Comparison of ENCODE assay signal across 1 cellular context in genomic region chr2:37631698-37632097, GRCh38.
TF ChIP-seq lines count a peak whose summit lies in the region.

No MANE protein-coding gene starts in this region.

TF ChIP-seq in HEK293, 187 proteins besides CTCF, POLR2A, EP300 and RAD21 (continued from another document and continues in another):
- TF ChIP-seq ZNF26 (tag by site-specific recombination; IDR thresholded peaks at IDR 0.05): no peak
- peak; percentile 58; the same call in 1 of the 2 replicates for TF ChIP-seq ZBTB44 (tag by site-specific recombination; IDR thresholded peaks at IDR 0.05)
- TF ChIP-seq ZNF157 (tag by site-specific recombination; IDR thresholded peaks at IDR 0.05): no peak
- no peak for TF ChIP-seq ZNF394 (tag by site-specific recombination; IDR thresholded peaks at IDR 0.05; ENCODE audit: borderline replicate concordance)
- TF ChIP-seq ZNF449 (tag by site-specific recombination; IDR thresholded peaks at IDR 0.05): no peak
- TF ChIP-seq, protein P1, sequence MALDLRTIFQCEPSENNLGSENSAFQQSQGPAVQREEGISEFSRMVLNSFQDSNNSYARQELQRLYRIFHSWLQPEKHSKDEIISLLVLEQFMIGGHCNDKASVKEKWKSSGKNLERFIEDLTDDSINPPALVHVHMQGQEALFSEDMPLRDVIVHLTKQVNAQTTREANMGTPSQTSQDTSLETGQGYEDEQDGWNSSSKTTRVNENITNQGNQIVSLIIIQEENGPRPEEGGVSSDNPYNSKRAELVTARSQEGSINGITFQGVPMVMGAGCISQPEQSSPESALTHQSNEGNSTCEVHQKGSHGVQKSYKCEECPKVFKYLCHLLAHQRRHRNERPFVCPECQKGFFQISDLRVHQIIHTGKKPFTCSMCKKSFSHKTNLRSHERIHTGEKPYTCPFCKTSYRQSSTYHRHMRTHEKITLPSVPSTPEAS (tag by site-specific recombination; IDR thresholded peaks at IDR 0.05): peak; percentile 11; the same call in 1 of the 2 replicates
- TF ChIP-seq, protein P2, sequence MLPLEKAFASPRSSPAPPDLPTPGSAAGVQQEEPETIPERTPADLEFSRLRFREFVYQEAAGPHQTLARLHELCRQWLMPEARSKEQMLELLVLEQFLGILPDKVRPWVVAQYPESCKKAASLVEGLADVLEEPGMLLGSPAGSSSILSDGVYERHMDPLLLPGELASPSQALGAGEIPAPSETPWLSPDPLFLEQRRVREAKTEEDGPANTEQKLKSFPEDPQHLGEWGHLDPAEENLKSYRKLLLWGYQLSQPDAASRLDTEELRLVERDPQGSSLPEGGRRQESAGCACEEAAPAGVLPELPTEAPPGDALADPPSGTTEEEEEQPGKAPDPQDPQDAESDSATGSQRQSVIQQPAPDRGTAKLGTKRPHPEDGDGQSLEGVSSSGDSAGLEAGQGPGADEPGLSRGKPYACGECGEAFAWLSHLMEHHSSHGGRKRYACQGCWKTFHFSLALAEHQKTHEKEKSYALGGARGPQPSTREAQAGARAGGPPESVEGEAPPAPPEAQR (tag by site-specific recombination; IDR thresholded peaks at IDR 0.05): no peak
- TF ChIP-seq ZNF302 (tag by site-specific recombination; IDR thresholded peaks at IDR 0.05; ENCODE audit: low read depth): no peak
- TF ChIP-seq GLIS2 (tag by site-specific recombination; IDR thresholded peaks at IDR 0.05): no peak
- TF ChIP-seq ZBTB26 (tag by site-specific recombination; optimal IDR thresholded peaks at IDR 0.05): no peak
- 0 out of 2 replicates have a peak, but pooled peaks have one; percentile 17 for TF ChIP-seq ZBTB17 (tag by site-specific recombination; IDR thresholded peaks at IDR 0.05)
- TF ChIP-seq, protein P3, sequence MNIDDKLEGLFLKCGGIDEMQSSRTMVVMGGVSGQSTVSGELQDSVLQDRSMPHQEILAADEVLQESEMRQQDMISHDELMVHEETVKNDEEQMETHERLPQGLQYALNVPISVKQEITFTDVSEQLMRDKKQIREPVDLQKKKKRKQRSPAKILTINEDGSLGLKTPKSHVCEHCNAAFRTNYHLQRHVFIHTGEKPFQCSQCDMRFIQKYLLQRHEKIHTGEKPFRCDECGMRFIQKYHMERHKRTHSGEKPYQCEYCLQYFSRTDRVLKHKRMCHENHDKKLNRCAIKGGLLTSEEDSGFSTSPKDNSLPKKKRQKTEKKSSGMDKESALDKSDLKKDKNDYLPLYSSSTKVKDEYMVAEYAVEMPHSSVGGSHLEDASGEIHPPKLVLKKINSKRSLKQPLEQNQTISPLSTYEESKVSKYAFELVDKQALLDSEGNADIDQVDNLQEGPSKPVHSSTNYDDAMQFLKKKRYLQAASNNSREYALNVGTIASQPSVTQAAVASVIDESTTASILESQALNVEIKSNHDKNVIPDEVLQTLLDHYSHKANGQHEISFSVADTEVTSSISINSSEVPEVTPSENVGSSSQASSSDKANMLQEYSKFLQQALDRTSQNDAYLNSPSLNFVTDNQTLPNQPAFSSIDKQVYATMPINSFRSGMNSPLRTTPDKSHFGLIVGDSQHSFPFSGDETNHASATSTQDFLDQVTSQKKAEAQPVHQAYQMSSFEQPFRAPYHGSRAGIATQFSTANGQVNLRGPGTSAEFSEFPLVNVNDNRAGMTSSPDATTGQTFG (tag by site-specific recombination; IDR thresholded peaks at IDR 0.05; ENCODE audit: borderline replicate concordance): no peak
- no peak for TF ChIP-seq ZNF214 (tag by site-specific recombination; IDR thresholded peaks at IDR 0.05; ENCODE audit: borderline replicate concordance)
- TF ChIP-seq PRDM6 (tag by site-specific recombination; IDR thresholded peaks at IDR 0.05): peak; percentile 86
- TF ChIP-seq ZNF112 (tag by site-specific recombination; IDR thresholded peaks at IDR 0.05): no peak
- no peak for TF ChIP-seq ZIC2 (tag by site-specific recombination; IDR thresholded peaks at IDR 0.05)
- TF ChIP-seq ZNF501 (tag by site-specific recombination; IDR thresholded peaks at IDR 0.05): no peak
- peak; percentile 77; the same call in 1 of the 2 replicates for TF ChIP-seq ZNF639 (tag by site-specific recombination; IDR thresholded peaks at IDR 0.05)
- 0 out of 2 replicates have a peak, but pooled peaks have one; percentile 56 for TF ChIP-seq SP7 (tag by site-specific recombination; IDR thresholded peaks at IDR 0.05)
- no peak for TF ChIP-seq ZNF155 (tag by site-specific recombination; IDR thresholded peaks at IDR 0.05)
- no peak for TF ChIP-seq ZNF354C (tag by site-specific recombination; IDR thresholded peaks at IDR 0.05; ENCODE audit: borderline replicate concordance, low read depth)
- TF ChIP-seq, protein P4, sequence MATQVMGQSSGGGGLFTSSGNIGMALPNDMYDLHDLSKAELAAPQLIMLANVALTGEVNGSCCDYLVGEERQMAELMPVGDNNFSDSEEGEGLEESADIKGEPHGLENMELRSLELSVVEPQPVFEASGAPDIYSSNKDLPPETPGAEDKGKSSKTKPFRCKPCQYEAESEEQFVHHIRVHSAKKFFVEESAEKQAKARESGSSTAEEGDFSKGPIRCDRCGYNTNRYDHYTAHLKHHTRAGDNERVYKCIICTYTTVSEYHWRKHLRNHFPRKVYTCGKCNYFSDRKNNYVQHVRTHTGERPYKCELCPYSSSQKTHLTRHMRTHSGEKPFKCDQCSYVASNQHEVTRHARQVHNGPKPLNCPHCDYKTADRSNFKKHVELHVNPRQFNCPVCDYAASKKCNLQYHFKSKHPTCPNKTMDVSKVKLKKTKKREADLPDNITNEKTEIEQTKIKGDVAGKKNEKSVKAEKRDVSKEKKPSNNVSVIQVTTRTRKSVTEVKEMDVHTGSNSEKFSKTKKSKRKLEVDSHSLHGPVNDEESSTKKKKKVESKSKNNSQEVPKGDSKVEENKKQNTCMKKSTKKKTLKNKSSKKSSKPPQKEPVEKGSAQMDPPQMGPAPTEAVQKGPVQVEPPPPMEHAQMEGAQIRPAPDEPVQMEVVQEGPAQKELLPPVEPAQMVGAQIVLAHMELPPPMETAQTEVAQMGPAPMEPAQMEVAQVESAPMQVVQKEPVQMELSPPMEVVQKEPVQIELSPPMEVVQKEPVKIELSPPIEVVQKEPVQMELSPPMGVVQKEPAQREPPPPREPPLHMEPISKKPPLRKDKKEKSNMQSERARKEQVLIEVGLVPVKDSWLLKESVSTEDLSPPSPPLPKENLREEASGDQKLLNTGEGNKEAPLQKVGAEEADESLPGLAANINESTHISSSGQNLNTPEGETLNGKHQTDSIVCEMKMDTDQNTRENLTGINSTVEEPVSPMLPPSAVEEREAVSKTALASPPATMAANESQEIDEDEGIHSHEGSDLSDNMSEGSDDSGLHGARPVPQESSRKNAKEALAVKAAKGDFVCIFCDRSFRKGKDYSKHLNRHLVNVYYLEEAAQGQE (tag by site-specific recombination; IDR thresholded peaks at IDR 0.05): no peak
- TF ChIP-seq, protein P5, sequence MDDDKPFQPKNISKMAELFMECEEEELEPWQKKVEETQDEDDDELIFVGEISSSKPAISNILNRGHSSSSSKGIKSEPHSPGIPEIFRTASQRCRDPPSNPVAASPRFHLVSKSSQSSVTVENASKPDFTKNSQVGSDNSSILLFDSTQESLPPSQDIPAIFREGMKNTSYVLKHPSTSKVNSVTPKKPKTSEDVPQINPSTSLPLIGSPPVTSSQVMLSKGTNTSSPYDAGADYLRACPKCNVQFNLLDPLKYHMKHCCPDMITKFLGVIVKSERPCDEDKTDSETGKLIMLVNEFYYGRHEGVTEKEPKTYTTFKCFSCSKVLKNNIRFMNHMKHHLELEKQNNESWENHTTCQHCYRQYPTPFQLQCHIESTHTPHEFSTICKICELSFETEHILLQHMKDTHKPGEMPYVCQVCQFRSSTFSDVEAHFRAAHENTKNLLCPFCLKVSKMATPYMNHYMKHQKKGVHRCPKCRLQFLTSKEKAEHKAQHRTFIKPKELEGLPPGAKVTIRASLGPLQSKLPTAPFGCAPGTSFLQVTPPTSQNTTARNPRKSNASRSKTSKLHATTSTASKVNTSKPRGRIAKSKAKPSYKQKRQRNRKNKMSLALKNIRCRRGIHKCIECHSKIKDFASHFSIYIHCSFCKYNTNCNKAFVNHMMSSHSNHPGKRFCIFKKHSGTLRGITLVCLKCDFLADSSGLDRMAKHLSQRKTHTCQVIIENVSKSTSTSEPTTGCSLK (tag by site-specific recombination; IDR thresholded peaks at IDR 0.05): no peak
- no peak for TF ChIP-seq ZNF48 (tag by site-specific recombination; IDR thresholded peaks at IDR 0.05)
- no peak for TF ChIP-seq ZBTB6 (tag by site-specific recombination; IDR thresholded peaks at IDR 0.05)
- no peak for TF ChIP-seq ZNF350 (tag by site-specific recombination; IDR thresholded peaks at IDR 0.05)
- no peak for TF ChIP-seq MZF1 (tag by site-specific recombination; IDR thresholded peaks at IDR 0.05; ENCODE audit: borderline replicate concordance)
- TF ChIP-seq ZNF404 (tag by site-specific recombination; IDR thresholded peaks at IDR 0.05): no peak
